In the genomic region with DNA sequence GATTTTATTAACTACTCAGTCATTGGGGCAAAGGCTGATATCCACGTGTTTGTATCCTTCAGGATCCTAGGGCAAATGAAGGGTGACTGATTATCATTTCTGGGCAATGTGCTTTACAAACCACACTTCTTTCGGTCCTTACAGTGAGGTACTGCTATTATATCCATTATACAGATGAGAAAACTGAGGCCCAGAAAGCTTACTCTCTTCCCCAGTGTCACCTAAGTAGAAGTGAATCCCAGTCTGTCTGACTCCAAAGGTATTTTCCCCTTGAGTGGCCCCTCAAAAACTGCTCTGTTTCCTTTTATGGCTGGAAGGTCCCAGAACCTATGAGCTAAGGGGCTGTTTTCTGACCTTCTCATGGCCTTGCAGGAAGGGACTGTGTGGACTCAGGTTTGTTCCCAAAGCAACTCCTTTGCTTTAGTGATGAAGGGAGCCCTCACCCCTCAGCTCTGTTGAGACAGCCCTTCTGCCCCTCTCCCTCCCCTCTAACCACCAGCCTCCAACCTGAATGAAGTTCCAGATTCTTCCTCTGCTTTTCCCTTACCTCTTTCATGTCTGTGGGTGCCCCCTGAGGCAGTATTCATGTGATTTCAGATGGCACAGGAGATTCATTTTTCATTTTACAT, we compare ENCODE assay signal across 13 cellular contexts. TPM values are rescaled to one million over a fixed set of nuclear protein-coding genes. Genes with fewer than 3 reads are reported as not detected.
DNase-seq lines count a peak whose midpoint lies in the region; ATAC-seq, FAIRE-seq and TF ChIP-seq lines count a peak whose summit lies in the region.
"Had no signal": no experiment of that assay in that cellular context is flagged by ENCODE, and none has a peak within 500 bp of the region (broad histone marks: within the 10 kb centered on the region; RNA-seq: fewer than 3 reads in every experiment).

No MANE protein-coding gene starts in this region.

- no peak for TF ChIP-seq CTCF in A549 (IDR thresholded peaks at IDR 0.05)
- TF ChIP-seq CTCF in right atrium auricular region (IDR thresholded peaks at IDR 0.05) = no peak

- H3K27me3 Mint-ChIP-seq in activated T-helper 1 cell treated with anti-CD3 and anti-CD28 coated beads, Interleukin-12 subunit alpha, Interleukin-12 subunit beta, Interleukin-2, Interleukin-4 antibody, amounts not matched to agents 30 ng/mL and 10 ng/mL and 1 ng/mL, durations not matched to agents 14 hours and 24 hours and 36 hours (ENCODE audit: insufficient read depth) = no peaks in the 10 kb centered on the region
- peaks cover 0 to 2% (median 0%) of the 10 kb centered on the region in 5 donors for H3K27me3 Mint-ChIP-seq in naive thymus-derived CD4-positive, alpha-beta T cell

- no peaks in the 10 kb centered on the region for H3K9me3 ChIP-seq in A549
- no peaks in the 10 kb centered on the region for H3K9me3 ChIP-seq in naive thymus-derived CD4-positive, alpha-beta T cell (ENCODE audit: control insufficient read depth in 2 of 3, low read length in 3 of 3)
- peaks cover 0 to 17% of the 10 kb centered on the region in 2 donors for H3K9me3 ChIP-seq in right atrium auricular region
- H3K9me3 ChIP-seq: gastrocnemius medialis had no signal

- intact Hi-C loops in activated T-helper 1 cell treated with anti-CD3 and anti-CD28 coated beads, Interleukin-12 subunit alpha, Interleukin-12 subunit beta, Interleukin-2, Interleukin-4 antibody, amounts not matched to agents 30 ng/mL and 10 ng/mL and 1 ng/mL, durations not matched to agents 14 hours and 24 hours and 36 hours (cut with micrococcal nuclease) = loop anchor here (5.0 kb wide), 2 partner anchors 1149 to 1404 kb away; partner anchors contain the start of genes NUDT21 and OGFOD1
- intact Hi-C loops in naive thymus-derived CD4-positive, alpha-beta T cell (cut with micrococcal nuclease) = loop anchor here (2.0 to 10.0 kb wide), 2 partner anchors 48 to 66 kb away; partner anchors contain the start of gene CCDC102A (in 1 of the 2)

- 79% methylated on average over 2 of the region's 2 CpGs for WGBS in A549 (ENCODE audit: missing lambda C conversion rate)

- H3K9me3 Mint-ChIP-seq in activated T-helper 1 cell treated with anti-CD3 and anti-CD28 coated beads, Interleukin-12 subunit alpha, Interleukin-12 subunit beta, Interleukin-2, Interleukin-4 antibody, amounts not matched to agents 30 ng/mL and 10 ng/mL and 1 ng/mL, durations not matched to agents 14 hours and 24 hours and 36 hours = peaks cover 12% of the 10 kb centered on the region
- peaks cover 0 to 23% (median 7%) of the 10 kb centered on the region in 11 donors for H3K9me3 Mint-ChIP-seq in naive thymus-derived CD4-positive, alpha-beta T cell
- H3K9me3 Mint-ChIP-seq: H9 had no signal

- no peak overlapping the region; the same call in 2 of the 3 replicates for H3K4me2 ChIP-seq in A549

- H3K4me3 Mint-ChIP-seq in activated T-helper 1 cell treated with anti-CD3 and anti-CD28 coated beads, Interleukin-12 subunit alpha, Interleukin-12 subunit beta, Interleukin-2, Interleukin-4 antibody, amounts not matched to agents 30 ng/mL and 10 ng/mL and 1 ng/mL, durations not matched to agents 14 hours and 24 hours and 36 hours = peak overlapping the region; percentile 29
- peak overlapping the region in 4 of 10 donors; percentile 12 to 76 (median 54) for H3K4me3 Mint-ChIP-seq in naive thymus-derived CD4-positive, alpha-beta T cell
- H3K4me3 Mint-ChIP-seq: B cell, H9 had no signal

- H3K27ac Mint-ChIP-seq in activated T-helper 1 cell treated with anti-CD3 and anti-CD28 coated beads, Interleukin-12 subunit alpha, Interleukin-12 subunit beta, Interleukin-2, Interleukin-4 antibody, amounts not matched to agents 30 ng/mL and 10 ng/mL and 1 ng/mL, durations not matched to agents 14 hours and 24 hours and 36 hours = peak overlapping the region; percentile 98
- peak overlapping the region in 8 of 9 donors; percentile 87 to 96 (median 89) for H3K27ac Mint-ChIP-seq in naive thymus-derived CD4-positive, alpha-beta T cell
- H3K27ac Mint-ChIP-seq: B cell, H9 had no signal

- no peak for TF ChIP-seq EP300 in A549 (IDR thresholded peaks at IDR 0.05)

- FAIRE-seq in A549 (lab: Jason Lieb, UNC) (no peak), GM12891 (lab: Jason Lieb, UNC) (peak; percentile 26)

- POLR2A ChIA-PET in A549 (lab: Yijun Ruan, JAX) = no interaction called here
- POLR2A ChIA-PET in naive thymus-derived CD4-positive, alpha-beta T cell (lab: Charles Lee) = interaction anchor here (1.5 to 3.2 kb wide), 2 partner anchors 8 to 9 kb away, joined by 4 to 11 read pairs; no protein-coding TSS in a partner anchor

- no peak for DNase-seq in A549 (ENCODE audit: low read depth in 1 of 2, low spot score in 1 of 2)
- no peak for DNase-seq in GM12891 (ENCODE audit: insufficient read length, low spot score)
- DNase-seq in activated T-helper 1 cell treated with anti-CD3 and anti-CD28 coated beads, Interleukin-12 subunit alpha, Interleukin-12 subunit beta, Interleukin-2, Interleukin-4 antibody, amounts not matched to agents 30 ng/mL and 10 ng/mL and 1 ng/mL, durations not matched to agents 14 hours and 24 hours and 36 hours (ENCODE audit: low spot score) = no peak
- no peak for DNase-seq in naive thymus-derived CD4-positive, alpha-beta T cell
- no peak for DNase-seq in right atrium auricular region (ENCODE audit: low spot score)
- DNase-seq in anterior cingulate cortex (lab: John Stamatoyannopoulos, UW) = no peak
- DNase-seq in stimulated activated CD4-positive, alpha-beta T cell treated with anti-CD3 and anti-CD28 coated beads, Interleukin-4, amount 100 ng/mL, for 4 hours = no peak
- DNase-seq: gastrocnemius medialis had no signal

- no peaks in the 10 kb centered on the region for H3K27me3 ChIP-seq in naive thymus-derived CD4-positive, alpha-beta T cell (ENCODE audit: control insufficient read depth in 2 of 2, insufficient read depth in 2 of 2, low read length in 2 of 2)
- no peaks in the 10 kb centered on the region for H3K27me3 ChIP-seq in right atrium auricular region
- H3K27me3 ChIP-seq: ascending aorta had no signal

- H3K36me3 Mint-ChIP-seq in activated T-helper 1 cell treated with anti-CD3 and anti-CD28 coated beads, Interleukin-12 subunit alpha, Interleukin-12 subunit beta, Interleukin-2, Interleukin-4 antibody, amounts not matched to agents 30 ng/mL and 10 ng/mL and 1 ng/mL, durations not matched to agents 14 hours and 24 hours and 36 hours (ENCODE audit: low read depth) = peaks cover 10% of the 10 kb centered on the region
- peaks cover 0 to 11% (median 4%) of the 10 kb centered on the region in 5 donors for H3K36me3 Mint-ChIP-seq in naive thymus-derived CD4-positive, alpha-beta T cell

- H3K4me1 Mint-ChIP-seq in activated T-helper 1 cell treated with anti-CD3 and anti-CD28 coated beads, Interleukin-12 subunit alpha, Interleukin-12 subunit beta, Interleukin-2, Interleukin-4 antibody, amounts not matched to agents 30 ng/mL and 10 ng/mL and 1 ng/mL, durations not matched to agents 14 hours and 24 hours and 36 hours (ENCODE audit: low read depth) = peaks cover 65% of the 10 kb centered on the region
- peaks cover 16 to 55% (median 27%) of the 10 kb centered on the region in 7 donors for H3K4me1 Mint-ChIP-seq in naive thymus-derived CD4-positive, alpha-beta T cell
- H3K4me1 Mint-ChIP-seq: H9 had no signal

- ATAC-seq in A549 = no peak
- ATAC-seq in naive thymus-derived CD4-positive, alpha-beta T cell = no peak
- no peak for ATAC-seq in GM19395 (IDR thresholded peaks at IDR 0.05; ENCODE audit: unreplicated experiment)
- ATAC-seq: gastrocnemius medialis had no signal

- TF ChIP-seq RAD21 in A549 (conservative IDR thresholded peaks at IDR 0.05 in 1 of 2, IDR thresholded peaks at IDR 0.05 in 1 of 2) = no peak

- H3K36me3 ChIP-seq in naive thymus-derived CD4-positive, alpha-beta T cell (ENCODE audit: control insufficient read depth in 2 of 3, insufficient read depth in 3 of 3, low read length in 3 of 3) = no peaks in the 10 kb centered on the region
- no peaks in the 10 kb centered on the region for H3K36me3 ChIP-seq in right atrium auricular region
- H3K36me3 ChIP-seq: ascending aorta, gastrocnemius medialis, MG63 had no signal

- no peak overlapping the region for H3K4me3 ChIP-seq in A549
- H3K4me3 ChIP-seq in naive thymus-derived CD4-positive, alpha-beta T cell (ENCODE audit: low read length) = no peak overlapping the region
- no peak overlapping the region for H3K4me3 ChIP-seq in right atrium auricular region
- H3K4me3 ChIP-seq: ascending aorta, gastrocnemius medialis, MG63 had no signal

- CTCF ChIA-PET in A549 (lab: Yijun Ruan, JAX) = interaction anchor here (0.6 to 35.2 kb wide), 26 partner anchors 10 to 1139 kb away, joined by 3 to 785 read pairs (median 5); partner anchors contain the start of genes ADGRG1 and KATNB1
- CTCF ChIA-PET in naive thymus-derived CD4-positive, alpha-beta T cell (lab: Charles Lee) = interaction anchor here (0.6 to 2.0 kb wide), 7 partner anchors 10 to 638 kb away, joined by 3 to 6 read pairs (median 3); no protein-coding TSS in a partner anchor

- H3K27ac ChIP-seq in A549 (peak overlapping the region; percentile 65 to 79), right atrium auricular region (no peak overlapping the region)
- no peak overlapping the region for H3K27ac ChIP-seq in naive thymus-derived CD4-positive, alpha-beta T cell (ENCODE audit: low read depth, low read length)
- H3K27ac ChIP-seq: ascending aorta, gastrocnemius medialis had no signal

- H3K4me1 ChIP-seq in A549 = peaks cover 28% of the 10 kb centered on the region
- H3K4me1 ChIP-seq in naive thymus-derived CD4-positive, alpha-beta T cell (ENCODE audit: control insufficient read depth in 2 of 2, insufficient read depth in 2 of 2, low read length in 2 of 2) = peaks cover 24 to 46% of the 10 kb centered on the region in 2 donors
- H3K4me1 ChIP-seq in right atrium auricular region = no peaks in the 10 kb centered on the region
- H3K4me1 ChIP-seq: ascending aorta, gastrocnemius medialis had no signal

- TF ChIP-seq POLR2A in A549 (IDR thresholded peaks at IDR 0.05; ENCODE audit: low read length) (no peak), GM12891 (IDR thresholded peaks at IDR 0.05; ENCODE audit: low read depth, low read length) (no peak)

RNA-seq across cellular contexts. Expression of gene ADGRG1, which starts 27.4 kb away (rescaled TPM):
- polyA plus RNA-seq in A549 (2011; rRNA removed) (28.3 and 37.7 TPM in 2 replicates), A549 (2017; fragmentation: RNase III; extraction: RNeasy Plus Mini Kit Qiagen cat#74134 plus additional on column Dnase treatment) (91.8 to 142 TPM (median 130 TPM) in 3 replicates)
- 46.7 and 66.1 TPM in 2 replicates for polyA plus RNA-seq in A549 (2012; cell fraction: cytosol; rRNA removed)
- polyA plus RNA-seq in A549 (2012; cell fraction: nucleus; rRNA removed) = 102 and 106 TPM in 2 replicates
- 31.9 and 33.7 TPM in 2 replicates for polyA minus RNA-seq in A549 (2011; rRNA and poly(A)+ RNA removed)
- polyA plus RNA-seq in GM12891 (2012; ENCODE audit: low read depth, missing spikeins) = 1.1 TPM
- 6.4 and 7.7 TPM in 2 replicates for total RNA-seq in activated T-helper 1 cell treated with anti-CD3 and anti-CD28 coated beads, Interleukin-12 subunit alpha, Interleukin-12 subunit beta, Interleukin-2, Interleukin-4 antibody, amounts not matched to agents 30 ng/mL and 10 ng/mL and 1 ng/mL, durations not matched to agents 14 hours and 24 hours and 36 hours
- 10 to 100 TPM in 2 of 5 experiments, 1 to 10 TPM in 2, under 1 TPM in 1; 0.67 to 96.0 (median 5.0) TPM for total RNA-seq in naive thymus-derived CD4-positive, alpha-beta T cell
- under 1 TPM; 0.07 to 0.67 TPM for polyA plus RNA-seq in naive thymus-derived CD4-positive, alpha-beta T cell
- total RNA-seq in right atrium auricular region = 10 to 100 TPM; 12.6 to 25.5 TPM

RNA-seq across cellular contexts. Expression of gene ADGRG5, which starts 58.6 kb away (rescaled TPM):
- polyA plus RNA-seq in A549 (2011; rRNA removed) = not detected in 2 replicates
- polyA plus RNA-seq in A549 (2012; cell fraction: cytosol; rRNA removed) = 0.03 TPM in 1 of 2 replicates, not detected in the other
- not detected in 2 replicates for polyA plus RNA-seq in A549 (2012; cell fraction: nucleus; rRNA removed)
- polyA plus RNA-seq in A549 (2017; fragmentation: RNase III; extraction: RNeasy Plus Mini Kit Qiagen cat#74134 plus additional on column Dnase treatment) = 0.06 TPM in 1 of 3 replicates, not detected in the others
- polyA minus RNA-seq in A549 (2011; rRNA and poly(A)+ RNA removed) = not detected in 2 replicates
- 58.0 TPM for polyA plus RNA-seq in GM12891 (2012; ENCODE audit: low read depth, missing spikeins)
- 5.8 and 7.4 TPM in 2 replicates for total RNA-seq in activated T-helper 1 cell treated with anti-CD3 and anti-CD28 coated beads, Interleukin-12 subunit alpha, Interleukin-12 subunit beta, Interleukin-2, Interleukin-4 antibody, amounts not matched to agents 30 ng/mL and 10 ng/mL and 1 ng/mL, durations not matched to agents 14 hours and 24 hours and 36 hours
- total RNA-seq in naive thymus-derived CD4-positive, alpha-beta T cell = 10 to 100 TPM in 2 of 5 experiments, 1 to 10 TPM in 1, under 1 TPM in 2; 0.67 to 16.1 (median 2.7) TPM
- 1 to 10 TPM in 1 of 2 donors, under 1 TPM in 1; 0.43 to 1.3 TPM for polyA plus RNA-seq in naive thymus-derived CD4-positive, alpha-beta T cell
- under 1 TPM; 0.08 to 0.44 TPM for total RNA-seq in right atrium auricular region
- total RNA-seq: ascending aorta, gastrocnemius medialis had no signal

Comparison
In these comparisons a context has a peak if more than half of its experiments do, and no peak if none do; other contexts are left out.
1. H3K27ac ChIP-seq: peak in A549 (2 of 2); none in naive thymus-derived CD4-positive, alpha-beta T cell (single experiment) and right atrium auricular region (0 of 2).